In genomic region chr17:2071024-2071385, GRCh38 we compare ENCODE assay signal across 1 cellular context.
TF ChIP-seq lines count a peak whose summit lies in the region.

No MANE protein-coding gene starts in this region.

TF ChIP-seq in IMR-90, 13 proteins besides CTCF, POLR2A, EP300 and RAD21 (continued from another document):
- TF ChIP-seq ELK1 (IDR thresholded peaks at IDR 0.05; ENCODE audit: borderline replicate concordance, low read depth, low read length) (no peak), USF2 (IDR thresholded peaks at IDR 0.05; ENCODE audit: low read depth, low read length) (no peak)
TF ChIP-seq in IMR-90: peak in this region for 0.
